Comparison of ENCODE assay signal across 1 cellular context in the genomic region with DNA sequence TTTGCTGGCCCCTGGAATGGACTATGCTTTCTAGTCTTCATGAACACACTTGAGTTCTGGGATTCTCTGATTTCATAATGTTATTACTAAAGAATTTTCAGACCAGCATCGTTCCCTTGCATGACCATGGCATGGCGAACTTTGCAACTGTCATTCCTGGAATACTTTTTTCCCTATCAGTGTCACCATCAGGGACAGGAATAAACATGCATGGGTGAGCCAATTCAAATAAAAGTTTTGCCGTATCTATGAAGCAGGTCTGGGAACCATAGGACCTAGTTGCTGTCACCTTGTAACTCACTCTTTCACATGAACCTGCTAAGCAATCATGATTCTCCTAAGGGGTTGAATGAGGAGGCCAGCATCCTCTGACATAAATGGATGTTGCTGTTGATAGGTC.
TF ChIP-seq lines count a peak whose summit lies in the region.

No MANE protein-coding gene starts in this region.

TF ChIP-seq in WTC11, 78 proteins besides CTCF, POLR2A, EP300 and RAD21 (continued from another document):
- TF ChIP-seq, protein P1, sequence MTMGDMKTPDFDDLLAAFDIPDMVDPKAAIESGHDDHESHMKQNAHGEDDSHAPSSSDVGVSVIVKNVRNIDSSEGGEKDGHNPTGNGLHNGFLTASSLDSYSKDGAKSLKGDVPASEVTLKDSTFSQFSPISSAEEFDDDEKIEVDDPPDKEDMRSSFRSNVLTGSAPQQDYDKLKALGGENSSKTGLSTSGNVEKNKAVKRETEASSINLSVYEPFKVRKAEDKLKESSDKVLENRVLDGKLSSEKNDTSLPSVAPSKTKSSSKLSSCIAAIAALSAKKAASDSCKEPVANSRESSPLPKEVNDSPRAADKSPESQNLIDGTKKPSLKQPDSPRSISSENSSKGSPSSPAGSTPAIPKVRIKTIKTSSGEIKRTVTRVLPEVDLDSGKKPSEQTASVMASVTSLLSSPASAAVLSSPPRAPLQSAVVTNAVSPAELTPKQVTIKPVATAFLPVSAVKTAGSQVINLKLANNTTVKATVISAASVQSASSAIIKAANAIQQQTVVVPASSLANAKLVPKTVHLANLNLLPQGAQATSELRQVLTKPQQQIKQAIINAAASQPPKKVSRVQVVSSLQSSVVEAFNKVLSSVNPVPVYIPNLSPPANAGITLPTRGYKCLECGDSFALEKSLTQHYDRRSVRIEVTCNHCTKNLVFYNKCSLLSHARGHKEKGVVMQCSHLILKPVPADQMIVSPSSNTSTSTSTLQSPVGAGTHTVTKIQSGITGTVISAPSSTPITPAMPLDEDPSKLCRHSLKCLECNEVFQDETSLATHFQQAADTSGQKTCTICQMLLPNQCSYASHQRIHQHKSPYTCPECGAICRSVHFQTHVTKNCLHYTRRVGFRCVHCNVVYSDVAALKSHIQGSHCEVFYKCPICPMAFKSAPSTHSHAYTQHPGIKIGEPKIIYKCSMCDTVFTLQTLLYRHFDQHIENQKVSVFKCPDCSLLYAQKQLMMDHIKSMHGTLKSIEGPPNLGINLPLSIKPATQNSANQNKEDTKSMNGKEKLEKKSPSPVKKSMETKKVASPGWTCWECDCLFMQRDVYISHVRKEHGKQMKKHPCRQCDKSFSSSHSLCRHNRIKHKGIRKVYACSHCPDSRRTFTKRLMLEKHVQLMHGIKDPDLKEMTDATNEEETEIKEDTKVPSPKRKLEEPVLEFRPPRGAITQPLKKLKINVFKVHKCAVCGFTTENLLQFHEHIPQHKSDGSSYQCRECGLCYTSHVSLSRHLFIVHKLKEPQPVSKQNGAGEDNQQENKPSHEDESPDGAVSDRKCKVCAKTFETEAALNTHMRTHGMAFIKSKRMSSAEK (CRISPR knock-in tag; IDR thresholded peaks at IDR 0.05; ENCODE audit: borderline replicate concordance) = no peak
- TF ChIP-seq KAT7 (CRISPR knock-in tag; IDR thresholded peaks at IDR 0.05; ENCODE audit: borderline replicate concordance) (no peak), CREB1 (CRISPR knock-in tag; IDR thresholded peaks at IDR 0.05) (no peak), MXD4 (CRISPR knock-in tag; IDR thresholded peaks at IDR 0.05; ENCODE audit: borderline replicate concordance) (no peak), ZNF671 (CRISPR knock-in tag; IDR thresholded peaks at IDR 0.05) (no peak), ETV6 (CRISPR knock-in tag; IDR thresholded peaks at IDR 0.05) (no peak), SMAD4 (CRISPR knock-in tag; IDR thresholded peaks at IDR 0.05) (no peak), RORB (CRISPR knock-in tag; IDR thresholded peaks at IDR 0.05) (no peak), SMAD3 (CRISPR knock-in tag; IDR thresholded peaks at IDR 0.05; ENCODE audit: borderline replicate concordance) (no peak)
- TF ChIP-seq, protein P2, sequence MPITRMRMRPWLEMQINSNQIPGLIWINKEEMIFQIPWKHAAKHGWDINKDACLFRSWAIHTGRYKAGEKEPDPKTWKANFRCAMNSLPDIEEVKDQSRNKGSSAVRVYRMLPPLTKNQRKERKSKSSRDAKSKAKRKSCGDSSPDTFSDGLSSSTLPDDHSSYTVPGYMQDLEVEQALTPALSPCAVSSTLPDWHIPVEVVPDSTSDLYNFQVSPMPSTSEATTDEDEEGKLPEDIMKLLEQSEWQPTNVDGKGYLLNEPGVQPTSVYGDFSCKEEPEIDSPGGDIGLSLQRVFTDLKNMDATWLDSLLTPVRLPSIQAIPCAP (CRISPR knock-in tag; IDR thresholded peaks at IDR 0.05) = no peak
- TF ChIP-seq, protein P3, sequence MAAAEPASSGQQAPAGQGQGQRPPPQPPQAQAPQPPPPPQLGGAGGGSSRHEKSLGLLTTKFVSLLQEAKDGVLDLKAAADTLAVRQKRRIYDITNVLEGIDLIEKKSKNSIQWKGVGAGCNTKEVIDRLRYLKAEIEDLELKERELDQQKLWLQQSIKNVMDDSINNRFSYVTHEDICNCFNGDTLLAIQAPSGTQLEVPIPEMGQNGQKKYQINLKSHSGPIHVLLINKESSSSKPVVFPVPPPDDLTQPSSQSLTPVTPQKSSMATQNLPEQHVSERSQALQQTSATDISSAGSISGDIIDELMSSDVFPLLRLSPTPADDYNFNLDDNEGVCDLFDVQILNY (CRISPR knock-in tag; IDR thresholded peaks at IDR 0.05) = no peak
- TF ChIP-seq, protein P4, sequence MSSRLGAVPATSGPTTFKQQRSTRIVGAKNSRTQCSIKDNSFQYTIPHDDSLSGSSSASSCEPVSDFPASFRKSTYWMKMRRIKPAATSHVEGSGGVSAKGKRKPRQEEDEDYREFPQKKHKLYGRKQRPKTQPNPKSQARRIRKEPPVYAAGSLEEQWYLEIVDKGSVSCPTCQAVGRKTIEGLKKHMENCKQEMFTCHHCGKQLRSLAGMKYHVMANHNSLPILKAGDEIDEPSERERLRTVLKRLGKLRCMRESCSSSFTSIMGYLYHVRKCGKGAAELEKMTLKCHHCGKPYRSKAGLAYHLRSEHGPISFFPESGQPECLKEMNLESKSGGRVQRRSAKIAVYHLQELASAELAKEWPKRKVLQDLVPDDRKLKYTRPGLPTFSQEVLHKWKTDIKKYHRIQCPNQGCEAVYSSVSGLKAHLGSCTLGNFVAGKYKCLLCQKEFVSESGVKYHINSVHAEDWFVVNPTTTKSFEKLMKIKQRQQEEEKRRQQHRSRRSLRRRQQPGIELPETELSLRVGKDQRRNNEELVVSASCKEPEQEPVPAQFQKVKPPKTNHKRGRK (CRISPR knock-in tag; IDR thresholded peaks at IDR 0.05; ENCODE audit: borderline replicate concordance) = no peak
- TF ChIP-seq, protein P5, sequence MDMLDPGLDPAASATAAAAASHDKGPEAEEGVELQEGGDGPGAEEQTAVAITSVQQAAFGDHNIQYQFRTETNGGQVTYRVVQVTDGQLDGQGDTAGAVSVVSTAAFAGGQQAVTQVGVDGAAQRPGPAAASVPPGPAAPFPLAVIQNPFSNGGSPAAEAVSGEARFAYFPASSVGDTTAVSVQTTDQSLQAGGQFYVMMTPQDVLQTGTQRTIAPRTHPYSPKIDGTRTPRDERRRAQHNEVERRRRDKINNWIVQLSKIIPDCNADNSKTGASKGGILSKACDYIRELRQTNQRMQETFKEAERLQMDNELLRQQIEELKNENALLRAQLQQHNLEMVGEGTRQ (CRISPR knock-in tag; IDR thresholded peaks at IDR 0.05) = no peak
